In genomic region chr5:168366124-168366523, GRCh38 we compare ENCODE assay signal across 10 cellular contexts.
DNase-seq lines count a peak whose midpoint lies in the region; ATAC-seq and TF ChIP-seq lines count a peak whose summit lies in the region.
"Had no signal": no experiment of that assay in that cellular context is flagged by ENCODE, and none has a peak within 500 bp of the region (broad histone marks: within the 10 kb centered on the region; RNA-seq: fewer than 3 reads in every experiment).

No MANE protein-coding gene starts in this region.

- no peak overlapping the region for H2AFZ ChIP-seq in PC-3 (ENCODE audit: low read length)

- CTCF ChIA-PET in PC-3 (lab: Charles Lee), result interaction anchor here (0.7 to 1.1 kb wide), 2 partner anchors 51 to 71 kb away, joined by 3 read pairs; no protein-coding TSS in a partner anchor

- POLR2A ChIA-PET in PC-3 (lab: Charles Lee; ENCODE audit: unreplicated experiment), result no interaction called here

- H3K9me2 ChIP-seq in PC-3 (replicated peaks; ENCODE audit: low read length), result no peaks in the 10 kb centered on the region

- H3F3A ChIP-seq in PC-3 (ENCODE audit: low read length, unreplicated experiment), result no peaks in the 10 kb centered on the region

- H3K4me3 ChIP-seq in AG09309 (ENCODE audit: control insufficient read depth, low read depth, low read length) (no peak overlapping the region), PC-3 (ENCODE audit: low read length) (peak overlapping the region; percentile 43), endodermal cell (ENCODE audit: low read length) (no peak overlapping the region)

- ATAC-seq in PC-3 (peak; percentile 53), GM18520 (IDR thresholded peaks at IDR 0.05; ENCODE audit: unreplicated experiment) (no peak), HG03442 (IDR thresholded peaks at IDR 0.05; ENCODE audit: unreplicated experiment) (no peak), GM18519 (IDR thresholded peaks at IDR 0.05; ENCODE audit: low FRiP score, unreplicated experiment) (no peak)
- no peak for ATAC-seq in activated T-cell treated with anti-CD3 and anti-CD28 coated beads, Interleukin-2, amount 50 U/mL, for 72 hours (replicated peaks in 1 of 2)

- DNase-seq in AG09309 (ENCODE audit: low read depth), result peak; percentile 53
- DNase-seq in PC-3, result peak; percentile 87
- peak; percentile 41 for DNase-seq in endodermal cell
- DNase-seq in middle frontal gyrus (ENCODE audit: extremely low spot score, low spot score), result peak; percentile 55
- no peak for DNase-seq in activated T-cell treated with anti-CD3 and anti-CD28 coated beads, Interleukin-2, amount 50 U/mL, for 72 hours
- DNase-seq: activated CD8-positive, alpha-beta memory T cell treated with anti-CD3 and anti-CD28 coated beads for 24 hours had no signal

- H3K27ac ChIP-seq in PC-3 (ENCODE audit: low read length) (peak overlapping the region; percentile 93), endodermal cell (ENCODE audit: low read depth, low read length) (peak overlapping the region; percentile 55)
- H3K27ac ChIP-seq: neutrophil had no signal

- H3K4me3 Mint-ChIP-seq in endodermal cell, result no peak overlapping the region
- H3K4me3 Mint-ChIP-seq in activated T-cell treated with anti-CD3 and anti-CD28 coated beads, Interleukin-2, amount 50 U/mL, for 72 hours, result no peak overlapping the region

- WGBS in endodermal cell (ENCODE audit: insufficient coverage in 1 of 2, insufficient read length in 1 of 2), 2 experiments, result 90 to 95% methylated on average over 2 of the region's 2 CpGs

- H3K27ac Mint-ChIP-seq in endodermal cell, result peak overlapping the region; percentile 76
- no peak overlapping the region for H3K27ac Mint-ChIP-seq in activated T-cell treated with anti-CD3 and anti-CD28 coated beads, Interleukin-2, amount 50 U/mL, for 72 hours

- H3K9me3 ChIP-seq in PC-3 (ENCODE audit: low read length), result no peaks in the 10 kb centered on the region
- no peaks in the 10 kb centered on the region for H3K9me3 ChIP-seq in endodermal cell (ENCODE audit: control insufficient read depth, low read length)
- H3K9me3 ChIP-seq: neutrophil had no signal

- TF ChIP-seq CTCF in AG09309 (IDR thresholded peaks at IDR 0.05; ENCODE audit: control insufficient read depth, insufficient read depth, low read depth, low read length, missing control alignments), result no peak
- TF ChIP-seq CTCF in PC-3 (conservative IDR thresholded peaks at IDR 0.05; ENCODE audit: low read depth, low read length), result no peak
- no peak for TF ChIP-seq CTCF in endodermal cell (conservative IDR thresholded peaks at IDR 0.05)

- H3K27me3 ChIP-seq in PC-3 (ENCODE audit: low read length) (no peaks in the 10 kb centered on the region), endodermal cell (ENCODE audit: control insufficient read depth, insufficient read depth, low read length, poor library complexity, severe bottlenecking) (peaks cover 4% of the 10 kb centered on the region)
- H3K27me3 ChIP-seq: neutrophil had no signal

- no peaks in the 10 kb centered on the region for H3K36me3 Mint-ChIP-seq in endodermal cell (ENCODE audit: low read depth)
- no peaks in the 10 kb centered on the region for H3K36me3 Mint-ChIP-seq in activated T-cell treated with anti-CD3 and anti-CD28 coated beads, Interleukin-2, amount 50 U/mL, for 72 hours (ENCODE audit: insufficient read depth in 2 of 2)

- intact Hi-C loops in PC-3 (cut with micrococcal nuclease), result loop anchor here (1.0 to 5.0 kb wide), 2 partner anchors 37 to 46 kb away; no protein-coding TSS in a partner anchor

- H3K36me3 ChIP-seq in PC-3 (ENCODE audit: low read depth, low read length), result no peaks in the 10 kb centered on the region
- H3K36me3 ChIP-seq in endodermal cell (ENCODE audit: control insufficient read depth, insufficient read depth, low read length), result no peaks in the 10 kb centered on the region
- H3K36me3 ChIP-seq: neutrophil had no signal

- peaks cover 82% of the 10 kb centered on the region for H3K79me2 ChIP-seq in PC-3 (ENCODE audit: low read length)

- no TSS peak for BruUV-seq in PC-3 (replicated peaks; lab: Mats Ljungman, UMichigan)

- peak overlapping the region; percentile 82 for H3K4me2 ChIP-seq in PC-3 (ENCODE audit: low read length)

- H4K20me1 ChIP-seq in PC-3 (ENCODE audit: low read length), result no peaks in the 10 kb centered on the region

- H3K9ac ChIP-seq in PC-3 (ENCODE audit: low read length) (peak overlapping the region; percentile 54), endodermal cell (ENCODE audit: extremely low read depth, low read length, poor library complexity, severe bottlenecking) (no peak overlapping the region)

- peaks cover 45% of the 10 kb centered on the region for H3K4me1 Mint-ChIP-seq in endodermal cell
- H3K4me1 Mint-ChIP-seq in activated T-cell treated with anti-CD3 and anti-CD28 coated beads, Interleukin-2, amount 50 U/mL, for 72 hours (ENCODE audit: low read depth), result no peaks in the 10 kb centered on the region

- H3K27me3 Mint-ChIP-seq in endodermal cell (ENCODE audit: insufficient read depth), result no peaks in the 10 kb centered on the region
- peaks cover 5% of the 10 kb centered on the region for H3K27me3 Mint-ChIP-seq in activated T-cell treated with anti-CD3 and anti-CD28 coated beads, Interleukin-2, amount 50 U/mL, for 72 hours (ENCODE audit: low read depth)

- H3K9me3 Mint-ChIP-seq in endodermal cell, result no peaks in the 10 kb centered on the region
- H3K9me3 Mint-ChIP-seq in activated T-cell treated with anti-CD3 and anti-CD28 coated beads, Interleukin-2, amount 50 U/mL, for 72 hours, result no peaks in the 10 kb centered on the region

- H3K4me1 ChIP-seq in PC-3 (ENCODE audit: insufficient read depth, low read length) (peaks cover 59% of the 10 kb centered on the region), endodermal cell (ENCODE audit: control insufficient read depth, insufficient read depth, low read length) (peaks cover 42% of the 10 kb centered on the region)

Comparison
In these comparisons a context has a peak if more than half of its experiments do, and no peak if none do; other contexts are left out.
1. DNase-seq: peak in AG09309 (single experiment), PC-3 (single experiment), endodermal cell (single experiment) and middle frontal gyrus (single experiment); none in activated T-cell treated with anti-CD3 and anti-CD28 coated beads, Interleukin-2, amount 50 U/mL, for 72 hours (0 of 2).